In genomic region chr10:120478401-120478800, GRCh38 we compare ENCODE assay signal across 18 cellular contexts. TPM values are rescaled to one million over a fixed set of nuclear protein-coding genes. Genes with fewer than 3 reads are reported as not detected.
A peak's percentile ranks its signal among the peaks of the same experiment; 100 is the strongest.
DNase-seq lines count a peak whose midpoint lies in the region; ATAC-seq, FAIRE-seq and TF ChIP-seq lines count a peak whose summit lies in the region.
"Had no signal": no experiment of that assay in that cellular context is flagged by ENCODE, and none has a peak within 500 bp of the region (broad histone marks: within the 10 kb centered on the region; RNA-seq: fewer than 3 reads in every experiment).

No MANE protein-coding gene starts in this region.

- H3K56ac ChIP-seq in mesendoderm (ENCODE audit: low read length): no peak overlapping the region

- H3K27me3 Mint-ChIP-seq in HFFc6 (ENCODE audit: insufficient read depth) (no peaks in the 10 kb centered on the region), astrocyte (ENCODE audit: low read depth, unreplicated experiment) (no peaks in the 10 kb centered on the region), mesothelial cell of epicardium (ENCODE audit: low read depth) (peaks cover 2% of the 10 kb centered on the region)

- H3K23ac ChIP-seq in mesendoderm (ENCODE audit: low read length): no peak overlapping the region

- H3K27me3 ChIP-seq in ACC112 (ENCODE audit: insufficient read depth, low read length) (no peaks in the 10 kb centered on the region), astrocyte (ENCODE audit: insufficient read depth, low read length) (no peaks in the 10 kb centered on the region), mesendoderm (ENCODE audit: insufficient read depth, low read length, poor library complexity) (no peaks in the 10 kb centered on the region)
- H3K27me3 ChIP-seq: BE2C had no signal

- H3K18ac ChIP-seq in mesendoderm (ENCODE audit: low read length): no peak overlapping the region

- TF ChIP-seq CTCF in HFFc6 (IDR thresholded peaks at IDR 0.05) (no peak), astrocyte (IDR thresholded peaks at IDR 0.05; ENCODE audit: insufficient read depth, low read depth, low read length) (no peak), mesothelial cell of epicardium (IDR thresholded peaks at IDR 0.05; ENCODE audit: unreplicated experiment) (no peak)

- H3K4me1 ChIP-seq in ACC112 (ENCODE audit: control insufficient read depth, insufficient read depth, low read length, unreplicated experiment): peaks cover 12% of the 10 kb centered on the region
- H3K4me1 ChIP-seq in astrocyte (ENCODE audit: insufficient read depth, low read length): peaks cover 23% of the 10 kb centered on the region
- H3K4me1 ChIP-seq in mesendoderm (ENCODE audit: control insufficient read depth, low read depth, low read length): no peaks in the 10 kb centered on the region
- H3K4me1 ChIP-seq: Caco-2, HAP-1 had no signal

- H3K4me1 Mint-ChIP-seq in HFFc6 (ENCODE audit: low read depth): peaks cover 64% of the 10 kb centered on the region
- peaks cover 44% of the 10 kb centered on the region for H3K4me1 Mint-ChIP-seq in astrocyte (ENCODE audit: low read depth, unreplicated experiment)
- peaks cover 36% of the 10 kb centered on the region for H3K4me1 Mint-ChIP-seq in mesothelial cell of epicardium
- H3K4me1 Mint-ChIP-seq: CD4-positive, CD25-positive, alpha-beta regulatory T cell had no signal

- H3K79me1 ChIP-seq in mesendoderm (ENCODE audit: low read length): no peaks in the 10 kb centered on the region

- no peak for FAIRE-seq in astrocyte (lab: Jason Lieb, UNC)
- FAIRE-seq: D721Med had no signal

- no peak overlapping the region for H4K8ac ChIP-seq in mesendoderm (ENCODE audit: low read depth, low read length)

- H3K4me3 ChIP-seq in ACC112 (ENCODE audit: low read depth, low read length): no peak overlapping the region
- H3K4me3 ChIP-seq in astrocyte (ENCODE audit: insufficient read depth, low read depth, low read length): no peak overlapping the region
- H3K4me3 ChIP-seq in mesendoderm (ENCODE audit: low read length): no peak overlapping the region
- H3K4me3 ChIP-seq: HAP-1 had no signal

- peak overlapping the region; percentile 69; the same call in 1 of the 2 replicates for H3K27ac ChIP-seq in ACC112 (ENCODE audit: low read depth, low read length)
- H3K27ac ChIP-seq in astrocyte (ENCODE audit: low read depth, low read length): peak overlapping the region; percentile 67
- no peak overlapping the region for H3K27ac ChIP-seq in mesendoderm (ENCODE audit: low read depth, low read length)

- H3K9me3 Mint-ChIP-seq in HFFc6 (peaks cover 17% of the 10 kb centered on the region), astrocyte (ENCODE audit: unreplicated experiment) (peaks cover 15% of the 10 kb centered on the region), mesothelial cell of epicardium (peaks cover 17% of the 10 kb centered on the region)

- H3K36me3 ChIP-seq in ACC112 (ENCODE audit: insufficient read depth, low read length) (no peaks in the 10 kb centered on the region), astrocyte (ENCODE audit: insufficient read depth, low read length) (no peaks in the 10 kb centered on the region), mesendoderm (ENCODE audit: control insufficient read depth, insufficient read depth, low read length) (no peaks in the 10 kb centered on the region)
- H3K36me3 ChIP-seq: BE2C, HAP-1 had no signal

- no peak overlapping the region for H2BK5ac ChIP-seq in mesendoderm (ENCODE audit: low read length)

- ATAC-seq in GM21381 (IDR thresholded peaks at IDR 0.05; ENCODE audit: unreplicated experiment): no peak

- no peak for DNase-seq in HFFc6
- peak; percentile 76 for DNase-seq in astrocyte (ENCODE audit: low read depth)
- no peak for DNase-seq in mesothelial cell of epicardium (ENCODE audit: low spot score in 2 of 2, unreplicated experiment in 2 of 2)
- DNase-seq in RKO (ENCODE audit: low spot score): no peak
- no peak for DNase-seq in mesendoderm
- no peak for DNase-seq in cortex of kidney (lab: John Stamatoyannopoulos, UW)
- DNase-seq: 8988T; BE2C; Caco-2; CD4-positive, CD25-positive, alpha-beta regulatory T cell; DMS79; GDM1 had no signal

- H4K20me1 ChIP-seq in astrocyte (ENCODE audit: insufficient read depth, low read length): peaks cover 19% of the 10 kb centered on the region

- H2AK5ac ChIP-seq in mesendoderm (ENCODE audit: low read length): no peak overlapping the region

- H4K5ac ChIP-seq in mesendoderm (ENCODE audit: low read length): no peak overlapping the region

- no peak overlapping the region for H3K4ac ChIP-seq in mesendoderm (ENCODE audit: low read depth, low read length)

- H3K9ac ChIP-seq in astrocyte (ENCODE audit: low read length) (no peak overlapping the region), mesendoderm (ENCODE audit: low read length) (no peak overlapping the region)

- H2AFZ ChIP-seq in ACC112 (ENCODE audit: low read length, unreplicated experiment) (no peak overlapping the region), astrocyte (ENCODE audit: low read depth, low read length) (no peak overlapping the region)

- H2BK15ac ChIP-seq in mesendoderm (replicated peaks; ENCODE audit: low read depth): no peak overlapping the region

- peaks cover 21% of the 10 kb centered on the region for H3K36me3 Mint-ChIP-seq in HFFc6 (ENCODE audit: low read depth)
- peaks cover 21% of the 10 kb centered on the region for H3K36me3 Mint-ChIP-seq in astrocyte (ENCODE audit: low read depth, unreplicated experiment)
- H3K36me3 Mint-ChIP-seq in mesothelial cell of epicardium: peaks cover 7% of the 10 kb centered on the region
- H3K36me3 Mint-ChIP-seq: CD4-positive, CD25-positive, alpha-beta regulatory T cell had no signal

- H3K4me3 Mint-ChIP-seq in HFFc6 (peak overlapping the region; percentile 15; the same call in 1 of the 2 replicates), astrocyte (ENCODE audit: unreplicated experiment) (no peak overlapping the region), mesothelial cell of epicardium (no peak overlapping the region)
- H3K4me3 Mint-ChIP-seq: CD4-positive, CD25-positive, alpha-beta regulatory T cell had no signal

- H3K27ac Mint-ChIP-seq in HFFc6 (peak overlapping the region; percentile 85), astrocyte (ENCODE audit: unreplicated experiment) (peak overlapping the region; percentile 7), mesothelial cell of epicardium (peak overlapping the region; percentile 96)
- H3K27ac Mint-ChIP-seq: CD4-positive, CD25-positive, alpha-beta regulatory T cell had no signal

- H3K4me2 ChIP-seq in astrocyte (ENCODE audit: low read length) (peak overlapping the region; percentile 65), mesendoderm (ENCODE audit: low read length) (no peak overlapping the region)

- no peak overlapping the region for H2BK120ac ChIP-seq in mesendoderm (ENCODE audit: low read depth, low read length)

- H3K9me3 ChIP-seq in astrocyte (ENCODE audit: insufficient read depth, low read depth, low read length): no peaks in the 10 kb centered on the region
- H3K9me3 ChIP-seq: BE2C, HAP-1 had no signal

- H3K79me2 ChIP-seq in ACC112 (ENCODE audit: control insufficient read depth, insufficient read depth, low read length, unreplicated experiment) (no peaks in the 10 kb centered on the region), astrocyte (ENCODE audit: insufficient read depth, low read length) (peaks cover 68% of the 10 kb centered on the region), mesendoderm (ENCODE audit: control insufficient read depth, insufficient read depth, low read length) (no peaks in the 10 kb centered on the region)

RNA-seq across cellular contexts. Expression of gene PLPP4, which starts 21.4 kb away (rescaled TPM):
- 10 to 100 TPM; 12.2 to 31.1 (median 16.9) TPM for total RNA-seq in HFFc6 (2021; fragmentation: NEBNext Ultra II Directional; extraction: Animal tissue kit (Norgen Biotek cat#: 25700))
- total RNA-seq in astrocyte: 44.1 and 45.1 TPM in 2 replicates
- 7.4 to 8.8 TPM (median 8.7 TPM) in 3 replicates for total RNA-seq in mesothelial cell of epicardium
- 0.32 TPM for polyA plus RNA-seq in mesendoderm (2013, experiment 1 of 2)
- 0.31 TPM for polyA plus RNA-seq in mesendoderm (2013, experiment 2 of 2)
- total RNA-seq: A673; CD4-positive, CD25-positive, alpha-beta regulatory T cell; HT-29 had no signal
- polyA plus RNA-seq: CD4-positive, CD25-positive, alpha-beta regulatory T cell had no signal

Comparison
In these comparisons a context has a peak if more than half of its experiments do, and no peak if none do; other contexts are left out.
1. H3K27ac Mint-ChIP-seq: peak in every context shown above with its lines; median percentile 96 in mesothelial cell of epicardium; 85 in HFFc6; 7 in astrocyte.